Comparison of ENCODE assay signal across 12 cellular contexts in genomic region chr2:85277416-85278158, GRCh38. TPM values are rescaled to one million over a fixed set of nuclear protein-coding genes. Genes with fewer than 3 reads are reported as not detected.
A peak's percentile ranks its signal among the peaks of the same experiment; 100 is the strongest.
DNase-seq lines count a peak whose midpoint lies in the region; ATAC-seq and TF ChIP-seq lines count a peak whose summit lies in the region.
"Had no signal": no experiment of that assay in that cellular context is flagged by ENCODE, and none has a peak within 500 bp of the region (broad histone marks: within the 10 kb centered on the region; RNA-seq: fewer than 3 reads in every experiment).

No MANE protein-coding gene starts in this region.

- peaks cover 19% of the 10 kb centered on the region for H3K79me2 ChIP-seq in mammary epithelial cell (ENCODE audit: insufficient read depth, low read length)

- H3K9ac ChIP-seq in mammary epithelial cell (ENCODE audit: insufficient read depth, low read length) (no peak overlapping the region), skeletal muscle tissue (ENCODE audit: low read depth in 1 of 3, low read length in 3 of 3) (peak overlapping the region in 1 of 3 donors; percentile 32)

- CTCF ChIA-PET in mammary epithelial cell (lab: Charles Lee; ENCODE audit: low non-redundant PET): interaction anchor here (0.5 kb wide), 1 partner anchor 145 kb away, joined by 4 read pairs; no protein-coding TSS in a partner anchor

- peak overlapping the region; percentile 28 for H3K4me2 ChIP-seq in mammary epithelial cell (ENCODE audit: insufficient read depth, low read depth, low read length)

- H2AFZ ChIP-seq in mammary epithelial cell (ENCODE audit: low read depth, low read length): peak overlapping the region; percentile 23

- intact Hi-C loops in mammary epithelial cell (cut with micrococcal nuclease) (no loop called here), left ventricle myocardium inferior (cut with micrococcal nuclease) (no loop called here), left colon (cut with DNase I, micrococcal nuclease) (no loop called here)

- peaks cover 52% of the 10 kb centered on the region for H3K4me1 ChIP-seq in mammary epithelial cell (ENCODE audit: insufficient read depth, low read length)
- H3K4me1 ChIP-seq in left ventricle myocardium inferior: peaks cover 58% of the 10 kb centered on the region
- H3K4me1 ChIP-seq in skeletal muscle tissue (ENCODE audit: control insufficient read depth in 3 of 3, insufficient read depth in 3 of 3, low read length in 3 of 3): peaks cover 24 to 41% (median 30%) of the 10 kb centered on the region in 3 donors

- no peak for TF ChIP-seq CTCF in mammary epithelial cell (conservative IDR thresholded peaks at IDR 0.05 in 1 of 2, IDR thresholded peaks at IDR 0.05 in 1 of 2; ENCODE audit: extremely low read depth in 1 of 2, insufficient read depth in 1 of 2, low read depth in 1 of 2, low read length in 2 of 2)
- TF ChIP-seq CTCF in left ventricle myocardium inferior (IDR thresholded peaks at IDR 0.05; ENCODE audit: borderline replicate concordance): no peak

- dilution Hi-C loops in mammary epithelial cell (cut with HindIII; ENCODE audit: low sequenced_read_pairs): loop anchor here (5.0 to 25.0 kb wide), 4 partner anchors 50 to 350 kb away; partner anchors contain the start of gene TGOLN2

- DNase-seq in GM04504 (ENCODE audit: low read depth): peak; percentile 86
- peak; percentile 88 for DNase-seq in mammary epithelial cell
- peak; percentile 61 for DNase-seq in left ventricle myocardium inferior
- DNase-seq in left colon: no peak
- DNase-seq: activated CD4-positive, alpha-beta T cell treated with anti-CD3 and anti-CD28 coated beads for 1 hour; DMS79; mesendoderm; stimulated activated CD4-positive, alpha-beta T cell treated with anti-CD3 and anti-CD28 coated beads, Interleukin-4, amount 100 ng/mL, for 4 hours had no signal

- in situ Hi-C loops in mammary epithelial cell (cut with MboI; ENCODE audit: low sequenced_read_pairs in 2 of 2): loop anchor here in 1 of 2 donors (5.0 to 25.0 kb wide), 2 partner anchors 145 to 340 kb away; partner anchors contain the start of gene TCF7L1

- H4K20me1 ChIP-seq in mammary epithelial cell (ENCODE audit: insufficient read depth, low read length): no peaks in the 10 kb centered on the region

- no peaks in the 10 kb centered on the region for H3K9me3 ChIP-seq in mammary epithelial cell (replicated peaks; ENCODE audit: insufficient read depth, low read length)
- H3K9me3 ChIP-seq in left ventricle myocardium inferior (replicated peaks): no peaks in the 10 kb centered on the region
- H3K9me3 ChIP-seq in skeletal muscle tissue (ENCODE audit: control insufficient read depth in 3 of 3, low read length in 3 of 3): no peaks in the 10 kb centered on the region

- H3K27me3 ChIP-seq in mammary epithelial cell (ENCODE audit: insufficient read depth, low read length) (no peaks in the 10 kb centered on the region), left ventricle myocardium inferior (ENCODE audit: low read depth) (no peaks in the 10 kb centered on the region), skeletal muscle tissue (ENCODE audit: control insufficient read depth in 3 of 3, insufficient read depth in 3 of 3, low read length in 3 of 3) (no peaks in the 10 kb centered on the region)

- H3K4me3 ChIP-seq in mammary epithelial cell (replicated peaks in 1 of 3; ENCODE audit: insufficient read depth in 1 of 3, low read depth in 2 of 3, low read length in 3 of 3) (no peak overlapping the region), left ventricle myocardium inferior (peak overlapping the region; percentile 45), skeletal muscle tissue (ENCODE audit: low read length in 3 of 3) (peak overlapping the region in 1 of 3 donors; percentile 49)

- BruUV-seq in mammary epithelial cell (replicated peaks; lab: Mats Ljungman, UMichigan): no TSS peak

- H3K27ac ChIP-seq in mammary epithelial cell (ENCODE audit: insufficient read depth, low read depth, low read length) (peak overlapping the region; percentile 41), left ventricle myocardium inferior (replicated peaks) (peak overlapping the region; percentile 80), skeletal muscle tissue (ENCODE audit: low read depth, low read length) (peak overlapping the region; percentile 25)

- no peaks in the 10 kb centered on the region for H3K36me3 ChIP-seq in mammary epithelial cell (ENCODE audit: insufficient read depth, low read length)
- H3K36me3 ChIP-seq in left ventricle myocardium inferior: no peaks in the 10 kb centered on the region
- no peaks in the 10 kb centered on the region for H3K36me3 ChIP-seq in skeletal muscle tissue (ENCODE audit: control insufficient read depth in 3 of 3, insufficient read depth in 3 of 3, low read length in 3 of 3)

- ATAC-seq in HG03097 (IDR thresholded peaks at IDR 0.05; ENCODE audit: low FRiP score, unreplicated experiment) (no peak), GM18861 (IDR thresholded peaks at IDR 0.05; ENCODE audit: unreplicated experiment) (no peak), left colon (no peak), HG02981 (IDR thresholded peaks at IDR 0.05; ENCODE audit: unreplicated experiment) (no peak)

- WGBS in mammary epithelial cell (ENCODE audit: low coverage, missing lambda C conversion rate): 42% methylated on average over 13 of the region's 15 CpGs

RNA-seq across cellular contexts. Expression of gene TGOLN2, which starts 50.2 kb away (rescaled TPM):
- total RNA-seq in mammary epithelial cell (10 to 100 TPM; 64.8 to 83.0 TPM), left ventricle myocardium inferior (71.5 TPM), skeletal muscle tissue (29.7 TPM), left colon (100 to 1,000 TPM; 186 to 193 TPM)
- 42.8 TPM for polyA plus RNA-seq in mammary epithelial cell
- polyA minus RNA-seq in mammary epithelial cell: 54.5 TPM

Comparison
In these comparisons a context has a peak if more than half of its experiments do, and no peak if none do; other contexts are left out.
1. DNase-seq: peak in GM04504 (single experiment), mammary epithelial cell (single experiment) and left ventricle myocardium inferior (single experiment); none in left colon (0 of 2).
2. H3K27ac ChIP-seq: peak in every context shown above with its lines; median percentile 80 in left ventricle myocardium inferior; 41 in mammary epithelial cell; 25 in skeletal muscle tissue.